ENCODE assay signal across 1 cellular context in the genomic region with DNA sequence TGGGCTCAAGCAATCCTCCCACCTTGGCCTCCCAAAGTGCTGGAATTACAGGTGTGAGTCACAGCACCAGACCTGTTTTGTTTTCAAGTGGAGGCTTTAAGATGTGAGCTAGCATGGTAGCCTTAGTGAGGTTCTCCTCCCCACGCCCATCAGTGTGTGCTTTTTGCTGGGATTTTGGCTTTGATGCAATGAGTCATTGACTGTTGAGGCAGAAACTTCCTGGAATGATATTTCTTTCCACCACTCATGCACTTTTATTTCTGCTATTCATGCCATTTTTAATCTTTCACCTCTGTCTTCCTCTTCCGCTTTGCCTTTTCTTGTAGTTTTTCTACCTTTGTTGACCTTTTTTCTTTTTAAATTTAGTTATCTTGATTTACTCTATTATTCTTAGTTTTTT.
TF ChIP-seq lines count a peak whose summit lies in the region.

No MANE protein-coding gene starts in this region.

TF ChIP-seq in IMR-90, 13 proteins besides CTCF, POLR2A, EP300 and RAD21:
- no peak for TF ChIP-seq MAZ (IDR thresholded peaks at IDR 0.05; ENCODE audit: borderline replicate concordance, low read depth, low read length)
- TF ChIP-seq FOS (IDR thresholded peaks at IDR 0.05; ENCODE audit: low read depth, low read length): peak; percentile 41; the same call in 1 of the 2 replicates
- TF ChIP-seq MXI1 (IDR thresholded peaks at IDR 0.05; ENCODE audit: borderline replicate concordance, low read depth, low read length): no peak
